10 cellular contexts compared by ENCODE assay signal in the genomic region with DNA sequence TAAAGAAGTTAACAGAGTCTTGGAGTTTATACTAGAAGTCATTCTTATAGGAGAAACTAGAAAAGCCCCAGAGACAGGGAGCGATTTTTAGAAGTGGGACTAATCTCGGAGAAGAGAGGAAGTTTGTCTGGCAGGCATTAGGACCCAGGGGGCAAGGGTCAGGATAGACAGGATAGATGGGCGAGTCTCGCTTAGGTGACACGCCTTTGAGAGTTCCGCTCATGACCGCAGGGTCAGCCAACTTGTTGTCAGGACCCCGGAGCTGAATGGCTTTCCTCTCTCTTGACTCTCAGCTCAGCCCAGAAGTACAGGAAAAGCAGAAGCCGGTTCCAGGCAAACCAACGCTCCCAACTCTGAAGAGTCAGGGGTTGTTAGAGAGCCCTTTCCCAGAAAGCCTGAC. TPM values are rescaled to one million over a fixed set of nuclear protein-coding genes. Genes with fewer than 3 reads are reported as not detected.
"Had no signal": no experiment of that assay in that cellular context is flagged by ENCODE, and none has a peak within 500 bp of the region (broad histone marks: within the 10 kb centered on the region; RNA-seq: fewer than 3 reads in every experiment).

No MANE protein-coding gene starts in this region.

RNA-seq across cellular contexts. Expression of a gene that starts 51.5 kb away (rescaled TPM):
- total RNA-seq: activated CD4-positive, alpha-beta memory T cell treated with anti-CD3 and anti-CD28 coated beads, Interleukin-2, amount 10 ng/mL, durations not matched to agents 7 days and 5 days; activated CD4-positive, alpha-beta T cell treated with anti-CD3 and anti-CD28 coated beads for 36 hours; activated CD8-positive, alpha-beta memory T cell treated with anti-CD3 and anti-CD28 coated beads for 36 hours; activated naive CD4-positive, alpha-beta T cell treated with anti-CD3 and anti-CD28 coated beads for 36 hours; activated T-helper 17 cell treated with anti-CD3 and anti-CD28 coated beads, Interleukin-2, amount 50 U/mL, for 72 hours; astrocyte; MCF 10A; PC-3; SJSA1; T-helper 1 cell treated with Interleukin-12 subunit alpha and Interleukin-12 subunit beta and Interleukin-4 antibody, amounts not matched to agents 30 ng/mL and 1 ng/mL, for 36 hours had no signal
